Comparison of ENCODE assay signal across 1 cellular context in genomic region chr10:22271786-22272185, GRCh38.
TF ChIP-seq lines count a peak whose summit lies in the region.

No MANE protein-coding gene starts in this region.

TF ChIP-seq in H1, 55 proteins besides CTCF, POLR2A, EP300 and RAD21:
- TF ChIP-seq TAF1 (IDR thresholded peaks at IDR 0.05; ENCODE audit: low read depth, low read length) (no peak), POLR2AphosphoS5 (IDR thresholded peaks at IDR 0.05; ENCODE audit: low read depth, low read length) (no peak), PHF8 (conservative IDR thresholded peaks at IDR 0.05; ENCODE audit: low read depth, low read length) (no peak), SUZ12 (IDR thresholded peaks at IDR 0.05; ENCODE audit: low read length) (no peak), EZH2 (IDR thresholded peaks at IDR 0.05; ENCODE audit: low read depth, low read length, severe bottlenecking) (no peak), CBX5 (IDR thresholded peaks at IDR 0.05; ENCODE audit: low read depth, low read length) (no peak), NRF1 (IDR thresholded peaks at IDR 0.05; ENCODE audit: low read depth, low read length) (no peak), FOSL1 (IDR thresholded peaks at IDR 0.05; ENCODE audit: insufficient read depth, low read depth, low read length) (no peak), NANOG (IDR thresholded peaks at IDR 0.05; ENCODE audit: insufficient read depth, low read depth, low read length, poor library complexity, severe bottlenecking) (no peak), SRF (IDR thresholded peaks at IDR 0.05; ENCODE audit: low read depth, low read length) (no peak), TAF7 (optimal IDR thresholded peaks at IDR 0.05; ENCODE audit: borderline replicate concordance, low read depth, low read length) (no peak), ASH2L (IDR thresholded peaks at IDR 0.05; ENCODE audit: low read length) (no peak), RNF2 (IDR thresholded peaks at IDR 0.05; ENCODE audit: borderline replicate concordance, low read depth, low read length, missing control alignments, poor library complexity, severe bottlenecking) (no peak), E2F6 (IDR thresholded peaks at IDR 0.05) (no peak), KDM1A (IDR thresholded peaks at IDR 0.05; ENCODE audit: borderline replicate concordance, low read length) (no peak), USF2 (IDR thresholded peaks at IDR 0.05; ENCODE audit: low read length) (no peak), BCL11A (IDR thresholded peaks at IDR 0.05; ENCODE audit: low read depth in 2 of 2, low read length in 2 of 2) (no peak), SP1 (IDR thresholded peaks at IDR 0.05; ENCODE audit: low read depth, low read length) (no peak), RXRA (IDR thresholded peaks at IDR 0.05; ENCODE audit: insufficient read depth, low read depth, low read length) (no peak)
